ENCODE assay signal across 8 cellular contexts in genomic region chr4:3620379-3620778, GRCh38.
DNase-seq lines count a peak whose midpoint lies in the region; ATAC-seq and TF ChIP-seq lines count a peak whose summit lies in the region.
"Not testable (repeated sequence)": the region's sequence is repeated elsewhere in the genome, so short reads cannot be mapped to it uniquely, and the experiment has no call there.

No MANE protein-coding gene starts in this region.

- not testable (repeated sequence) for TF ChIP-seq CTCF in A673 (conservative IDR thresholded peaks at IDR 0.05; ENCODE audit: low read depth, low read length); fibroblast of the aortic adventitia (IDR thresholded peaks at IDR 0.05; ENCODE audit: insufficient read depth, low read length)

- not testable (repeated sequence) for BruUV-seq in A673 (replicated peaks; lab: Mats Ljungman, UMichigan)

- H3K36me3 Mint-ChIP-seq in stimulated activated effector memory CD8-positive, alpha-beta T cell treated with anti-CD3 and anti-CD28 coated beads, Interleukin-12 subunit alpha, Interleukin-12 subunit beta, amount 100 ng/mL, for 72 hours: not testable (repeated sequence)

- in situ Hi-C loops in SK-MEL-5 (cut with HindIII; ENCODE audit: low pct_unique_long_range_greater_than_20kb, low sequenced_read_pairs): not testable (repeated sequence)

- H3K4me1 ChIP-seq in A673 (ENCODE audit: insufficient read depth, low read length, poor library complexity, severe bottlenecking): not testable (repeated sequence)

- not testable (repeated sequence) for H3K27me3 ChIP-seq in A673 (replicated peaks; ENCODE audit: insufficient read depth, low read depth, low read length, poor library complexity)

- not testable (repeated sequence) for H3K27ac Mint-ChIP-seq in stimulated activated effector memory CD8-positive, alpha-beta T cell treated with anti-CD3 and anti-CD28 coated beads, Interleukin-12 subunit alpha, Interleukin-12 subunit beta, amount 100 ng/mL, for 72 hours

- not testable (repeated sequence) for H3K9me3 ChIP-seq in A673 (ENCODE audit: low read depth, low read length, poor library complexity, severe bottlenecking)

- peak overlapping the region; percentile 17 for H3K4me3 Mint-ChIP-seq in stimulated activated effector memory CD8-positive, alpha-beta T cell treated with anti-CD3 and anti-CD28 coated beads, Interleukin-12 subunit alpha, Interleukin-12 subunit beta, amount 100 ng/mL, for 72 hours

- intact Hi-C loops in A673 (cut with micrococcal nuclease; ENCODE audit: unreplicated experiment): not testable (repeated sequence)

- DNase-seq in A673 (ENCODE audit: low spot score): peak; percentile 23
- DNase-seq in EL: peak; percentile 51
- peak; percentile 32 for DNase-seq in Jurkat, Clone E6-1 (ENCODE audit: low read depth, low spot score)
- DNase-seq in NCI-H226: peak; percentile 5
- peak; percentile 36 for DNase-seq in SK-MEL-5 (ENCODE audit: low read depth, low spot score)
- peak; percentile 9 to 17 for DNase-seq in dermis microvascular lymphatic vessel endothelial cell (ENCODE audit: low read depth in 2 of 2)
- peak; percentile 11 for DNase-seq in fibroblast of the aortic adventitia (ENCODE audit: low read depth)
- DNase-seq in stimulated activated effector memory CD8-positive, alpha-beta T cell treated with anti-CD3 and anti-CD28 coated beads, Interleukin-12 subunit alpha, Interleukin-12 subunit beta, amount 100 ng/mL, for 72 hours (ENCODE audit: low spot score in 2 of 2): not testable (repeated sequence)

- ATAC-seq in stimulated activated effector memory CD8-positive, alpha-beta T cell treated with anti-CD3 and anti-CD28 coated beads, Interleukin-12 subunit alpha, Interleukin-12 subunit beta, amount 100 ng/mL, for 72 hours: not testable (repeated sequence)

- POLR2A ChIA-PET in A673 (lab: Charles Lee; ENCODE audit: low non-redundant PET): not testable (repeated sequence)

- CTCF ChIA-PET in A673 (lab: Charles Lee): not testable (repeated sequence)

- H3K4me1 Mint-ChIP-seq in stimulated activated effector memory CD8-positive, alpha-beta T cell treated with anti-CD3 and anti-CD28 coated beads, Interleukin-12 subunit alpha, Interleukin-12 subunit beta, amount 100 ng/mL, for 72 hours: not testable (repeated sequence)

- H3K36me3 ChIP-seq in A673 (ENCODE audit: insufficient read depth, low read length, poor library complexity, severe bottlenecking): not testable (repeated sequence)

- not testable (repeated sequence) for H3K9me3 Mint-ChIP-seq in stimulated activated effector memory CD8-positive, alpha-beta T cell treated with anti-CD3 and anti-CD28 coated beads, Interleukin-12 subunit alpha, Interleukin-12 subunit beta, amount 100 ng/mL, for 72 hours

- not testable (repeated sequence) for H3K4me3 ChIP-seq in A673 (ENCODE audit: low read depth, low read length, poor library complexity, severe bottlenecking); Jurkat, Clone E6-1 (ENCODE audit: low read length); fibroblast of the aortic adventitia (ENCODE audit: low read depth, low read length)

- H3K27ac ChIP-seq in A673 (ENCODE audit: low read depth, low read length, poor library complexity, severe bottlenecking): not testable (repeated sequence)
